ENCODE assay signal across 9 cellular contexts in genomic region chr19:17248011-17248776, GRCh38. TPM values are rescaled to one million over a fixed set of nuclear protein-coding genes. Genes with fewer than 3 reads are reported as not detected.
A peak's percentile ranks its signal among the peaks of the same experiment; 100 is the strongest.
DNase-seq lines count a peak whose midpoint lies in the region; ATAC-seq and TF ChIP-seq lines count a peak whose summit lies in the region.
"Had no signal": no experiment of that assay in that cellular context is flagged by ENCODE, and none has a peak within 500 bp of the region (broad histone marks: within the 10 kb centered on the region; RNA-seq: fewer than 3 reads in every experiment).

No MANE protein-coding gene starts in this region.

- POLR2A ChIA-PET in HCT116 (lab: Charles Lee) = interaction anchor here (0.7 to 1.9 kb wide), 3 partner anchors 13 to 28 kb away, joined by 3 to 9 read pairs (median 7); partner anchors contain the start of gene OCEL1
- POLR2A ChIA-PET in SK-N-SH (lab: Yijun Ruan, JAX) = no interaction called here

- intact Hi-C loops in HCT116 (cut with micrococcal nuclease) = no loop called here

- CTCF ChIA-PET in HCT116 (lab: Charles Lee) = interaction anchor here (0.9 to 1.2 kb wide), 2 partner anchors 13 to 19 kb away, joined by 5 to 7 read pairs; partner anchors contain the start of gene BABAM1
- CTCF ChIA-PET in SK-N-SH (lab: Yijun Ruan, JAX) = interaction anchor here (1.1 to 2.9 kb wide), 4 partner anchors 12 to 36 kb away, joined by 3 to 14 read pairs (median 4); no protein-coding TSS in a partner anchor

- BruUV-seq in HCT116 (replicated peaks; lab: Mats Ljungman, UMichigan) = no TSS peak

- DNase-seq in HCT116 (ENCODE audit: low read depth, low spot score) (no peak), RWPE2 (ENCODE audit: low spot score) (no peak), mesothelial cell of epicardium (ENCODE audit: low spot score in 2 of 2, unreplicated experiment in 2 of 2) (no peak), SK-N-SH (no peak), AG08395 (ENCODE audit: low spot score) (no peak)
- DNase-seq: activated CD4-positive, CD25-positive, alpha-beta regulatory T cell; NCI-H226 had no signal

- H3K9ac ChIP-seq in HCT116 (ENCODE audit: low read length) = no peak overlapping the region; the same call in 1 of the 2 replicates
- no peak overlapping the region for H3K9ac ChIP-seq in SK-N-SH
- H3K9ac ChIP-seq: parathyroid adenoma had no signal

- H3K4me3 Mint-ChIP-seq in mesothelial cell of epicardium = peak overlapping the region; percentile 41

- TF ChIP-seq RAD21 in HCT116 (IDR thresholded peaks at IDR 0.05; ENCODE audit: low read depth) = no peak
- TF ChIP-seq RAD21 in SK-N-SH (IDR thresholded peaks at IDR 0.05; ENCODE audit: low read length) = no peak

- 94% methylated on average over 8 of the region's 21 CpGs for WGBS in SK-N-SH (ENCODE audit: low lambda C conversion rate)

- peaks cover 20% of the 10 kb centered on the region for H3K79me2 ChIP-seq in HCT116 (ENCODE audit: insufficient read depth, low read length)
- peaks cover 21% of the 10 kb centered on the region for H3K79me2 ChIP-seq in SK-N-SH (ENCODE audit: insufficient read depth)

- H3K27me3 ChIP-seq in HCT116 (ENCODE audit: insufficient read depth, low read length) (no peaks in the 10 kb centered on the region), RWPE2 (ENCODE audit: insufficient read depth, poor library complexity, severe bottlenecking) (no peaks in the 10 kb centered on the region), SK-N-SH (ENCODE audit: insufficient read depth) (no peaks in the 10 kb centered on the region)

- H3K36me3 ChIP-seq in HCT116 (ENCODE audit: control insufficient read depth in 1 of 2, insufficient read depth in 2 of 2, low read length in 2 of 2) (no peaks in the 10 kb centered on the region), RWPE2 (ENCODE audit: low read depth) (no peaks in the 10 kb centered on the region), SK-N-SH (replicated peaks in 1 of 2; ENCODE audit: control insufficient read depth in 1 of 2, insufficient read depth in 2 of 2, low read length in 1 of 2) (no peaks in the 10 kb centered on the region)

- H3K4me1 Mint-ChIP-seq in mesothelial cell of epicardium = peaks cover 32% of the 10 kb centered on the region

- H3K9me2 ChIP-seq in HCT116 (ENCODE audit: insufficient read depth) (no peaks in the 10 kb centered on the region), SK-N-SH (no peaks in the 10 kb centered on the region)

- no peak overlapping the region for H3K27ac Mint-ChIP-seq in mesothelial cell of epicardium

- no peaks in the 10 kb centered on the region for H3K9me3 Mint-ChIP-seq in mesothelial cell of epicardium

- H3K4me3 ChIP-seq in HCT116 (replicated peaks in 1 of 2; ENCODE audit: low read depth in 1 of 2, low read length in 2 of 2) (no peak overlapping the region), RWPE2 (ENCODE audit: severe bottlenecking) (no peak overlapping the region), SK-N-SH (ENCODE audit: low read depth in 2 of 2, low read length in 1 of 2) (no peak overlapping the region)

- TF ChIP-seq CTCF in HCT116 (IDR thresholded peaks at IDR 0.05 in 2 of 3, conservative IDR thresholded peaks at IDR 0.05 in 1 of 3; ENCODE audit: borderline replicate concordance in 1 of 3, insufficient read depth in 1 of 3, low read depth in 2 of 3, low read length in 2 of 3) (no peak), RWPE2 (IDR thresholded peaks at IDR 0.05; ENCODE audit: poor library complexity, severe bottlenecking) (no peak), mesothelial cell of epicardium (IDR thresholded peaks at IDR 0.05; ENCODE audit: unreplicated experiment) (no peak), SK-N-SH (IDR thresholded peaks at IDR 0.05) (no peak)

- no peak for TF ChIP-seq EP300 in SK-N-SH (IDR thresholded peaks at IDR 0.05; ENCODE audit: borderline replicate concordance in 1 of 2, low read depth in 1 of 2, low read length in 1 of 2)

- H3K4me1 ChIP-seq in HCT116 (ENCODE audit: control insufficient read depth in 1 of 2, insufficient read depth in 2 of 2, low read length in 2 of 2) (peaks cover 42 to 58% of the 10 kb centered on the region in 2 experiments), RWPE2 (ENCODE audit: insufficient read depth, poor library complexity, severe bottlenecking) (peaks cover 39% of the 10 kb centered on the region), SK-N-SH (ENCODE audit: control insufficient read depth in 1 of 2, insufficient read depth in 2 of 2, low read depth in 1 of 2, low read length in 1 of 2) (peaks cover 6 to 22% of the 10 kb centered on the region in 2 experiments; a peak in 2 of 4 replicates)

- no peak for TF ChIP-seq POLR2A in HCT116 (IDR thresholded peaks at IDR 0.05; ENCODE audit: borderline replicate concordance, extremely low read depth, insufficient read depth, insufficient read length)

- ATAC-seq in HCT116 (no peak), RWPE2 (ENCODE audit: low read depth) (peak; percentile 67), GM19324 (IDR thresholded peaks at IDR 0.05; ENCODE audit: low FRiP score, unreplicated experiment) (no peak)

- RAD21 ChIA-PET in HCT116 (lab: Charles Lee; ENCODE audit: low non-redundant PET in 1 of 2, low total read pairs in 2 of 2, uncharacterized antibody in 2 of 2, unreplicated experiment in 2 of 2) = interaction anchor here in 1 of 2 experiments (1.0 kb wide), 1 partner anchor 13 kb away, joined by 3 read pairs; no protein-coding TSS in a partner anchor

- H3K36me3 Mint-ChIP-seq in mesothelial cell of epicardium = no peaks in the 10 kb centered on the region

- peaks cover 4% of the 10 kb centered on the region for H3F3A ChIP-seq in SK-N-SH (replicated peaks; ENCODE audit: insufficient read depth)

- H3K27me3 Mint-ChIP-seq in mesothelial cell of epicardium (ENCODE audit: low read depth) = no peaks in the 10 kb centered on the region

- H3K4me2 ChIP-seq in HCT116 (ENCODE audit: low read length) (peak overlapping the region; percentile 94), SK-N-SH (no peak overlapping the region)

- H3K9me3 ChIP-seq in HCT116 (ENCODE audit: control insufficient read depth in 1 of 2, insufficient read depth in 1 of 2, low read depth in 1 of 2, low read length in 2 of 2) = no peaks in the 10 kb centered on the region
- no peaks in the 10 kb centered on the region for H3K9me3 ChIP-seq in RWPE2 (ENCODE audit: severe bottlenecking)
- H3K9me3 ChIP-seq in SK-N-SH = no peaks in the 10 kb centered on the region

- H4K20me1 ChIP-seq in HCT116 (ENCODE audit: insufficient read depth) = no peaks in the 10 kb centered on the region
- H4K20me1 ChIP-seq in SK-N-SH (ENCODE audit: insufficient read depth) = peaks cover 2% of the 10 kb centered on the region; the same call in 1 of the 2 replicates

- H3K27ac ChIP-seq in HCT116 (ENCODE audit: low read depth, low read length) (peak overlapping the region; percentile 80; the same call in 1 of the 2 replicates), RWPE2 (ENCODE audit: poor library complexity, severe bottlenecking) (peak overlapping the region; percentile 84), SK-N-SH (ENCODE audit: low read depth in 2 of 2, low read length in 1 of 2) (no peak overlapping the region)
- H3K27ac ChIP-seq: parathyroid adenoma had no signal

- H2AFZ ChIP-seq in HCT116 (ENCODE audit: low read depth, low read length, poor library complexity, severe bottlenecking) (peak overlapping the region; percentile 5), SK-N-SH (ENCODE audit: low read depth) (no peak overlapping the region)
- H2AFZ ChIP-seq: parathyroid adenoma had no signal

TF ChIP-seq in HCT116, 20 proteins besides CTCF, POLR2A, EP300 and RAD21 (continues in another document):
- TF ChIP-seq SIN3A (IDR thresholded peaks at IDR 0.05; ENCODE audit: low read depth) (no peak), POLR2AphosphoS5 (IDR thresholded peaks at IDR 0.05; ENCODE audit: low read depth, low read length) (no peak)

TF ChIP-seq in SK-N-SH, 30 proteins besides CTCF, POLR2A, EP300 and RAD21 (continues in another document):
- TF ChIP-seq RXRA (IDR thresholded peaks at IDR 0.05; ENCODE audit: borderline replicate concordance, low read depth) (no peak), TCF12 (IDR thresholded peaks at IDR 0.05) (no peak), SIN3A (IDR thresholded peaks at IDR 0.05; ENCODE audit: borderline replicate concordance, low read depth, low read length) (no peak)

RNA-seq across cellular contexts. Expression of gene NR2F6, which starts 2.5 kb away (rescaled TPM):
- total RNA-seq in HCT116 (2021; ENCODE audit: unreplicated experiment) = 88.0 TPM
- polyA plus RNA-seq in HCT116 (2012) = 57.6 and 61.3 TPM in 2 replicates
- 59.1 to 61.8 TPM (median 61.2 TPM) in 3 replicates for total RNA-seq in mesothelial cell of epicardium
- polyA plus RNA-seq in SK-N-SH (2012; rRNA removed) = 31.7 and 37.3 TPM in 2 replicates
- 16.0 and 27.7 TPM in 2 replicates for polyA plus RNA-seq in SK-N-SH (2012; cell fraction: cytosol; rRNA removed)
- 33.4 and 46.3 TPM in 2 replicates for polyA plus RNA-seq in SK-N-SH (2012; cell fraction: nucleus; rRNA removed)

RNA-seq across cellular contexts. Expression of gene USHBP1, which starts 16.4 kb away (rescaled TPM):
- total RNA-seq in HCT116 (2021; ENCODE audit: unreplicated experiment) (0.15 TPM), mesothelial cell of epicardium (0.45 TPM in 1 of 3 replicates, not detected in the others)
- polyA plus RNA-seq in HCT116 (2012) = 0.04 and 0.16 TPM in 2 replicates
- polyA plus RNA-seq in SK-N-SH (2012; rRNA removed) = 0.03 and 0.05 TPM in 2 replicates
- polyA plus RNA-seq in SK-N-SH (2012; cell fraction: cytosol; rRNA removed) = 0.01 TPM in 2 replicates
- polyA plus RNA-seq in SK-N-SH (2012; cell fraction: nucleus; rRNA removed) = 0.02 and 0.06 TPM in 2 replicates

RNA-seq across cellular contexts. Expression of gene BABAM1, which starts 19.0 kb away (rescaled TPM):
- total RNA-seq in HCT116 (2021; ENCODE audit: unreplicated experiment) (93.3 TPM), mesothelial cell of epicardium (91.6 to 98.6 TPM (median 92.2 TPM) in 3 replicates)
- polyA plus RNA-seq in HCT116 (2012) = 71.5 and 72.7 TPM in 2 replicates
- 192 TPM in 2 replicates for polyA plus RNA-seq in SK-N-SH (2012; rRNA removed)
- 112 and 137 TPM in 2 replicates for polyA plus RNA-seq in SK-N-SH (2012; cell fraction: cytosol; rRNA removed)
- 286 and 348 TPM in 2 replicates for polyA plus RNA-seq in SK-N-SH (2012; cell fraction: nucleus; rRNA removed)

RNA-seq across cellular contexts. Expression of gene OCEL1, which starts 22.2 kb away (rescaled TPM):
- total RNA-seq in HCT116 (2021; ENCODE audit: unreplicated experiment) = 39.8 TPM
- 28.3 and 33.8 TPM in 2 replicates for polyA plus RNA-seq in HCT116 (2012)
- total RNA-seq in mesothelial cell of epicardium = 14.3 to 19.2 TPM (median 16.2 TPM) in 3 replicates
- 9.1 and 9.8 TPM in 2 replicates for polyA plus RNA-seq in SK-N-SH (2012; rRNA removed)
- 6.5 and 8.9 TPM in 2 replicates for polyA plus RNA-seq in SK-N-SH (2012; cell fraction: cytosol; rRNA removed)
- 18.3 and 24.7 TPM in 2 replicates for polyA plus RNA-seq in SK-N-SH (2012; cell fraction: nucleus; rRNA removed)

RNA-seq across cellular contexts. Expression of gene USE1, which starts 33.0 kb away (rescaled TPM):
- total RNA-seq in HCT116 (2021; ENCODE audit: unreplicated experiment) = 27.5 TPM
- polyA plus RNA-seq in HCT116 (2012) = 34.7 and 34.8 TPM in 2 replicates
- 24.4 to 26.0 TPM (median 25.8 TPM) in 3 replicates for total RNA-seq in mesothelial cell of epicardium
- 63.9 and 81.8 TPM in 2 replicates for polyA plus RNA-seq in SK-N-SH (2012; rRNA removed)
- polyA plus RNA-seq in SK-N-SH (2012; cell fraction: cytosol; rRNA removed) = 50.5 and 51.0 TPM in 2 replicates
- polyA plus RNA-seq in SK-N-SH (2012; cell fraction: nucleus; rRNA removed) = 75.2 and 100 TPM in 2 replicates

Comparison
In these comparisons a context has a peak if more than half of its experiments do, and no peak if none do; other contexts are left out.
1. H3K27ac ChIP-seq: peak in HCT116 (single experiment) and RWPE2 (single experiment); none in SK-N-SH (0 of 2).